ENCODE assay signal across 15 cellular contexts in genomic region chr22:46586531-46587011, GRCh38. TPM values are rescaled to one million over a fixed set of nuclear protein-coding genes. Genes with fewer than 3 reads are reported as not detected.
DNase-seq lines count a peak whose midpoint lies in the region; ATAC-seq and TF ChIP-seq lines count a peak whose summit lies in the region.
"Had no signal": no experiment of that assay in that cellular context is flagged by ENCODE, and none has a peak within 500 bp of the region (broad histone marks: within the 10 kb centered on the region; RNA-seq: fewer than 3 reads in every experiment).

No MANE protein-coding gene starts in this region.

- H3K27ac ChIP-seq in DOHH2 (ENCODE audit: low read depth, low read length) (peak overlapping the region; percentile 93), mucosa of rectum (ENCODE audit: low read depth in 2 of 2, low read length in 2 of 2) (peak overlapping the region; percentile 77 to 87)
- H3K27ac ChIP-seq: 22Rv1, SK-N-MC, thoracic aorta had no signal

- H3K4me1 ChIP-seq in DOHH2 (ENCODE audit: control insufficient read depth, low read length) (peaks cover 82% of the 10 kb centered on the region), mucosa of rectum (ENCODE audit: control insufficient read depth in 2 of 2, insufficient read depth in 2 of 2, low read length in 2 of 2) (peaks cover 50 to 77% of the 10 kb centered on the region in 2 donors)
- H3K4me1 ChIP-seq: HAP-1 had no signal

- DNase-seq in T-helper 1 cell (no peak), foreskin fibroblast (no peak)
- DNase-seq: naive thymus-derived CD4-positive, alpha-beta T cell; NCI-H187; OCI-M1 had no signal

- 0 out of 2 replicates have a peak, but pooled peaks cover 6% of the 10 kb centered on the region for H3F3A ChIP-seq in DOHH2 (ENCODE audit: control insufficient read depth, insufficient read depth)

- no peaks in the 10 kb centered on the region for H4K20me1 ChIP-seq in DOHH2 (ENCODE audit: control insufficient read depth, insufficient read depth, low read depth, low read length)

- no peaks in the 10 kb centered on the region for H3K9me3 Mint-ChIP-seq in T-helper 1 cell treated with Interleukin-12 subunit alpha and Interleukin-12 subunit beta and Interleukin-4 antibody, amounts not matched to agents 30 μg/mL and 1 μg/mL, for 36 hours
- no peaks in the 10 kb centered on the region for H3K9me3 Mint-ChIP-seq in activated T-helper 17 cell treated with anti-CD3 and anti-CD28 coated beads, Interleukin-2, amount 50 U/mL, for 72 hours
- H3K9me3 Mint-ChIP-seq: naive thymus-derived CD4-positive, alpha-beta T cell had no signal

- H3K4me3 ChIP-seq in DOHH2 (ENCODE audit: low read length): peak overlapping the region; percentile 84
- peak overlapping the region; percentile 5 to 47 for H3K4me3 ChIP-seq in mucosa of rectum (ENCODE audit: low read length in 2 of 2)
- no peak overlapping the region for H3K4me3 ChIP-seq in foreskin fibroblast (ENCODE audit: low read depth in 1 of 2, low read length in 2 of 2)
- H3K4me3 ChIP-seq: HAP-1, SK-N-MC had no signal

- H3K36me3 ChIP-seq in DOHH2 (ENCODE audit: control insufficient read depth, low read length): no peaks in the 10 kb centered on the region
- no peaks in the 10 kb centered on the region for H3K36me3 ChIP-seq in mucosa of rectum (ENCODE audit: control insufficient read depth in 2 of 2, insufficient read depth in 2 of 2, low read length in 2 of 2)
- H3K36me3 ChIP-seq: HAP-1, thoracic aorta had no signal

- no peaks in the 10 kb centered on the region for H3K9me3 ChIP-seq in DOHH2 (ENCODE audit: control insufficient read depth, insufficient read depth, low read length)
- no peaks in the 10 kb centered on the region for H3K9me3 ChIP-seq in mucosa of rectum (ENCODE audit: control insufficient read depth in 2 of 2, low read length in 2 of 2)
- H3K9me3 ChIP-seq: HAP-1, thoracic aorta had no signal

- no peaks in the 10 kb centered on the region for H3K36me3 Mint-ChIP-seq in T-helper 1 cell treated with Interleukin-12 subunit alpha and Interleukin-12 subunit beta and Interleukin-4 antibody, amounts not matched to agents 30 μg/mL and 1 μg/mL, for 36 hours (ENCODE audit: low read depth)
- peaks cover 6% of the 10 kb centered on the region for H3K36me3 Mint-ChIP-seq in activated T-helper 17 cell treated with anti-CD3 and anti-CD28 coated beads, Interleukin-2, amount 50 U/mL, for 72 hours (ENCODE audit: low read depth)
- H3K36me3 Mint-ChIP-seq: naive thymus-derived CD4-positive, alpha-beta T cell had no signal

- H3K27me3 ChIP-seq in DOHH2 (ENCODE audit: control insufficient read depth, low read length): no peaks in the 10 kb centered on the region
- H3K27me3 ChIP-seq in mucosa of rectum (ENCODE audit: control insufficient read depth in 2 of 2, insufficient read depth in 2 of 2, low read length in 2 of 2): no peaks in the 10 kb centered on the region

- no peak for ATAC-seq in activated T-helper 17 cell treated with anti-CD3 and anti-CD28 coated beads, Interleukin-2, amount 50 U/mL, for 72 hours (replicated peaks)
- no peak for ATAC-seq in HG03097 (IDR thresholded peaks at IDR 0.05; ENCODE audit: low FRiP score, unreplicated experiment)
- no peak for ATAC-seq in GM18861 (IDR thresholded peaks at IDR 0.05; ENCODE audit: unreplicated experiment)

- TF ChIP-seq CTCF in DOHH2 (IDR thresholded peaks at IDR 0.05; ENCODE audit: low read depth, low read length, poor library complexity, severe bottlenecking) (peak; percentile 12), foreskin fibroblast (IDR thresholded peaks at IDR 0.05; ENCODE audit: low read depth, low read length) (no peak)

- peak overlapping the region; percentile 82 for H3K4me3 Mint-ChIP-seq in T-helper 1 cell treated with Interleukin-12 subunit alpha and Interleukin-12 subunit beta and Interleukin-4 antibody, amounts not matched to agents 30 μg/mL and 1 μg/mL, for 36 hours
- peak overlapping the region; percentile 81 for H3K4me3 Mint-ChIP-seq in activated T-helper 17 cell treated with anti-CD3 and anti-CD28 coated beads, Interleukin-2, amount 50 U/mL, for 72 hours

- peaks cover 21% of the 10 kb centered on the region for H3K4me1 Mint-ChIP-seq in T-helper 1 cell treated with Interleukin-12 subunit alpha and Interleukin-12 subunit beta and Interleukin-4 antibody, amounts not matched to agents 30 μg/mL and 1 μg/mL, for 36 hours (ENCODE audit: low read depth)
- peaks cover 10% of the 10 kb centered on the region for H3K4me1 Mint-ChIP-seq in activated T-helper 17 cell treated with anti-CD3 and anti-CD28 coated beads, Interleukin-2, amount 50 U/mL, for 72 hours

- H3K9me2 ChIP-seq in DOHH2 (replicated peaks; ENCODE audit: control insufficient read depth, low read length): no peaks in the 10 kb centered on the region

- peak overlapping the region; percentile 100 for H3K4me2 ChIP-seq in DOHH2 (ENCODE audit: low read length)

- H3K27ac Mint-ChIP-seq in T-helper 1 cell treated with Interleukin-12 subunit alpha and Interleukin-12 subunit beta and Interleukin-4 antibody, amounts not matched to agents 30 μg/mL and 1 μg/mL, for 36 hours: no peak overlapping the region
- H3K27ac Mint-ChIP-seq in activated T-helper 17 cell treated with anti-CD3 and anti-CD28 coated beads, Interleukin-2, amount 50 U/mL, for 72 hours: peak overlapping the region; percentile 89

- no peaks in the 10 kb centered on the region for H3K27me3 Mint-ChIP-seq in T-helper 1 cell treated with Interleukin-12 subunit alpha and Interleukin-12 subunit beta and Interleukin-4 antibody, amounts not matched to agents 30 μg/mL and 1 μg/mL, for 36 hours (ENCODE audit: low read depth)
- H3K27me3 Mint-ChIP-seq in activated T-helper 17 cell treated with anti-CD3 and anti-CD28 coated beads, Interleukin-2, amount 50 U/mL, for 72 hours: no peaks in the 10 kb centered on the region
- H3K27me3 Mint-ChIP-seq: naive thymus-derived CD4-positive, alpha-beta T cell had no signal

- peaks cover 63% of the 10 kb centered on the region for H3K79me2 ChIP-seq in DOHH2 (ENCODE audit: control insufficient read depth, low read length)

- peak overlapping the region; percentile 9 to 70 for H3K9ac ChIP-seq in mucosa of rectum (ENCODE audit: low read depth in 1 of 2, low read length in 2 of 2)

RNA-seq across cellular contexts. Expression of gene GRAMD4, which starts 33.6 kb away (rescaled TPM):
- total RNA-seq in activated T-helper 17 cell treated with anti-CD3 and anti-CD28 coated beads, Interleukin-2, amount 50 U/mL, for 72 hours: 10 to 100 TPM; 23.6 to 51.0 TPM

RNA-seq across cellular contexts. Expression of gene CELSR1, which starts 49.2 kb away (rescaled TPM):
- under 1 TPM; 0.32 to 0.48 TPM for total RNA-seq in activated T-helper 17 cell treated with anti-CD3 and anti-CD28 coated beads, Interleukin-2, amount 50 U/mL, for 72 hours

Comparison
In these comparisons a context has a peak if more than half of its experiments do, and no peak if none do; other contexts are left out.
1. H3K4me3 ChIP-seq: peak in DOHH2 (single experiment) and mucosa of rectum (2 of 2); none in foreskin fibroblast (0 of 2).